Comparison of ENCODE assay signal across 31 cellular contexts in the genomic region with DNA sequence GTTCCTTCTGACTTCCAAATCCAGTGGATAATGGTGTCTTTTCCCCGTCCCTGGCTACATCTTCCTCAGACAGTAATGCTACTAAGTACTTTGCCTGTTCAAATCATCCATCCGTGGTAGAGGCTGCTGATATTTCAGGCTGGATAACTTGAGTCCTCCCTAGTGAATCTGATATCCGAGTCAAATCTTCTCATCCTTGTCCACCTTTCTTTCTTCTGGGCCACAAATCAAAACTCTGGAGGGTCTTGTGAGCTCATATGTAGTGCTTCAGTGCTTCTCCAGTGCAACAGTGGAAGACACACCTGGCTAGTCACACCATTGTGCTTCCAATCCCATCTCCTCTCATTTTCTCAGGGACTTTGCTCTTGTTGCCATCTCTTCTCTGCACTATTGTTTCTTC. TPM values are rescaled to one million over a fixed set of nuclear protein-coding genes. Genes with fewer than 3 reads are reported as not detected.
"Had no signal": no experiment of that assay in that cellular context is flagged by ENCODE, and none has a peak within 500 bp of the region (broad histone marks: within the 10 kb centered on the region; RNA-seq: fewer than 3 reads in every experiment).

No MANE protein-coding gene starts in this region.

- H3K9me3 ChIP-seq: ascending aorta, breast epithelium, gastroesophageal sphincter had no signal

- FAIRE-seq: colon, endometrium, endothelial cell of umbilical vein had no signal

- ATAC-seq: activated CD4-positive, CD25-positive, alpha-beta regulatory T cell treated with anti-CD3 and anti-CD28 coated beads, Interleukin-2, amount 50 U/mL, for 24 hours; activated naive CD4-positive, alpha-beta T cell treated with anti-CD3 and anti-CD28 coated beads, Interleukin-2, amount 50 U/mL, for 72 hours; activated T-cell treated with anti-CD3 and anti-CD28 coated beads, Interleukin-2, amount 50 U/mL, for 72 hours; gastroesophageal sphincter; T-helper 17 cell had no signal

- H3K27me3 ChIP-seq: ascending aorta, breast epithelium, gastroesophageal sphincter had no signal

- DNase-seq: activated B cell treated with CpG ODN at 0.5 μM for 24 hours; activated CD4-positive, alpha-beta memory T cell treated with anti-CD3 and anti-CD28 coated beads, Interleukin-2, amount 10 ng/mL, durations not matched to agents 7 days and 5 days; activated CD4-positive, alpha-beta T cell treated with anti-CD3 and anti-CD28 coated beads, Interleukin-2, amount 10 ng/mL, durations not matched to agents 7 days and 5 days; activated CD4-positive, alpha-beta T cell treated with anti-CD3 and anti-CD28 coated beads, Interleukin-2, amount 50 U/mL, for 4 hours; activated CD8-positive, alpha-beta memory T cell treated with anti-CD3 and anti-CD28 coated beads, Interleukin-2, amount 50 U/mL, for 48 hours; activated gamma-delta T cell; activated naive CD4-positive, alpha-beta T cell; activated naive CD4-positive, alpha-beta T cell treated with anti-CD3 and anti-CD28 coated beads, Interleukin-2, amount 10 ng/mL, durations not matched to agents 7 days and 5 days; activated naive CD8-positive, alpha-beta T cell treated with anti-CD3 and anti-CD28 coated beads, Interleukin-2, amount 10 ng/mL, durations not matched to agents 7 days and 5 days; activated T-cell treated with anti-CD3 and anti-CD28 coated beads for 4 hours; activated T-cell treated with anti-CD3 and anti-CD28 coated beads, Interleukin-2, amount 50 U/mL, for 24 hours; activated T-cell treated with anti-CD3 and anti-CD28 coated beads, Interleukin-2, amount 50 U/mL, for 72 hours; cortex of kidney; dermis blood vessel endothelial cell; effector CD8-positive, alpha-beta T cell; foreskin melanocyte; T-helper 1 cell; T-helper 17 cell; T1000; WERI-Rb-1 had no signal

- H3K4me1 ChIP-seq: ascending aorta, breast epithelium, gastroesophageal sphincter had no signal

- H3K4me3 ChIP-seq: ascending aorta, breast epithelium, gastroesophageal sphincter had no signal

- H3K27ac ChIP-seq: ascending aorta, breast epithelium, epithelial cell of prostate, gastroesophageal sphincter, WERI-Rb-1 had no signal

- H3K36me3 ChIP-seq: ascending aorta, breast epithelium, gastroesophageal sphincter, WERI-Rb-1 had no signal

RNA-seq across cellular contexts. Expression of a gene that starts 11.3 kb away (rescaled TPM):
- total RNA-seq: activated B cell treated with CpG ODN at 0.5 μM for 24 hours; activated CD4-positive, alpha-beta memory T cell treated with anti-CD3 and anti-CD28 coated beads, Interleukin-2, amount 10 ng/mL, durations not matched to agents 7 days and 5 days; activated CD4-positive, alpha-beta T cell treated with anti-CD3 and anti-CD28 coated beads, Interleukin-2, amount 10 ng/mL, durations not matched to agents 7 days and 5 days; activated naive CD4-positive, alpha-beta T cell treated with anti-CD3 and anti-CD28 coated beads, Interleukin-2, amount 50 U/mL, for 72 hours; activated naive CD8-positive, alpha-beta T cell treated with anti-CD3 and anti-CD28 coated beads, Interleukin-2, amount 10 ng/mL, durations not matched to agents 7 days and 5 days; ascending aorta; breast epithelium; cardiac septum; dermis blood vessel endothelial cell; endothelial cell of umbilical vein; glomerular endothelial cell had no signal
- polyA plus RNA-seq: endothelial cell of umbilical vein had no signal
